In genomic region chr12:3679831-3680230, GRCh38 we compare ENCODE assay signal across 18 cellular contexts.
DNase-seq lines count a peak whose midpoint lies in the region; ATAC-seq and TF ChIP-seq lines count a peak whose summit lies in the region.
"Had no signal": no experiment of that assay in that cellular context is flagged by ENCODE, and none has a peak within 500 bp of the region (broad histone marks: within the 10 kb centered on the region; RNA-seq: fewer than 3 reads in every experiment).

No MANE protein-coding gene starts in this region.

- no peak for TF ChIP-seq POLR2A in esophagus muscularis mucosa (IDR thresholded peaks at IDR 0.05; ENCODE audit: low read depth)

- ATAC-seq in activated T-cell treated with anti-CD3 and anti-CD28 coated beads, Interleukin-2, amount 50 U/mL, for 72 hours (replicated peaks in 1 of 2), result no peak
- no peak for ATAC-seq in activated T-cell treated with anti-CD3 and anti-CD28 coated beads, Interleukin-2, amount 50 U/mL, for 4 hours
- no peak for ATAC-seq in activated T-helper 17 cell treated with anti-CD3 and anti-CD28 coated beads, Interleukin-2, amount 50 U/mL, for 72 hours (replicated peaks)
- no peak for ATAC-seq in Right ventricle myocardium inferior
- ATAC-seq: A549; CD8-positive, alpha-beta T cell had no signal

- H3K9me3 Mint-ChIP-seq in activated T-cell treated with anti-CD3 and anti-CD28 coated beads, Interleukin-2, amount 50 U/mL, for 72 hours, result no peaks in the 10 kb centered on the region
- H3K9me3 Mint-ChIP-seq in activated T-cell treated with anti-CD3 and anti-CD28 coated beads, Interleukin-2, amount 50 U/mL, for 4 hours, result no peaks in the 10 kb centered on the region
- no peaks in the 10 kb centered on the region for H3K9me3 Mint-ChIP-seq in activated T-helper 17 cell treated with anti-CD3 and anti-CD28 coated beads, Interleukin-2, amount 50 U/mL, for 72 hours
- H3K9me3 Mint-ChIP-seq: CD4-positive, alpha-beta T cell; CD8-positive, alpha-beta T cell had no signal

- no peak for TF ChIP-seq EP300 in esophagus muscularis mucosa (IDR thresholded peaks at IDR 0.05)

- H3K9me3 ChIP-seq in esophagus muscularis mucosa, result no peaks in the 10 kb centered on the region
- H3K9me3 ChIP-seq: A549; BLaER1 treated with 17β-estradiol and CSF1 and Interleukin-3, amounts not matched to agents 10 nM and 100 nM; Caco-2 had no signal

- no peak overlapping the region for H3K4me3 ChIP-seq in esophagus muscularis mucosa
- H3K4me3 ChIP-seq: A549; BLaER1 treated with 17β-estradiol and CSF1 and Interleukin-3, amounts not matched to agents 10 nM and 100 nM had no signal

- H3K27ac Mint-ChIP-seq in activated T-cell treated with anti-CD3 and anti-CD28 coated beads, Interleukin-2, amount 50 U/mL, for 72 hours, result peak overlapping the region; percentile 32
- H3K27ac Mint-ChIP-seq in activated T-helper 17 cell treated with anti-CD3 and anti-CD28 coated beads, Interleukin-2, amount 50 U/mL, for 72 hours, result peak overlapping the region; percentile 11
- H3K27ac Mint-ChIP-seq: B cell; CD4-positive, alpha-beta T cell; CD8-positive, alpha-beta T cell had no signal

- no peaks in the 10 kb centered on the region for H3K27me3 Mint-ChIP-seq in activated T-cell treated with anti-CD3 and anti-CD28 coated beads, Interleukin-2, amount 50 U/mL, for 72 hours (ENCODE audit: low read depth)
- H3K27me3 Mint-ChIP-seq in activated T-cell treated with anti-CD3 and anti-CD28 coated beads, Interleukin-2, amount 50 U/mL, for 4 hours (ENCODE audit: low read depth), result no peaks in the 10 kb centered on the region
- H3K27me3 Mint-ChIP-seq in activated T-helper 17 cell treated with anti-CD3 and anti-CD28 coated beads, Interleukin-2, amount 50 U/mL, for 72 hours, result no peaks in the 10 kb centered on the region
- H3K27me3 Mint-ChIP-seq: B cell; CD4-positive, alpha-beta T cell had no signal

- H3K27me3 ChIP-seq in esophagus muscularis mucosa, result no peaks in the 10 kb centered on the region
- H3K27me3 ChIP-seq: BLaER1 treated with 17β-estradiol and CSF1 and Interleukin-3, amounts not matched to agents 10 nM and 100 nM had no signal

- H3K36me3 ChIP-seq in esophagus muscularis mucosa, result peaks cover 0 to 12% (median 0%) of the 10 kb centered on the region in 4 donors

- no peak overlapping the region for H3K4me3 Mint-ChIP-seq in activated T-cell treated with anti-CD3 and anti-CD28 coated beads, Interleukin-2, amount 50 U/mL, for 72 hours
- no peak overlapping the region for H3K4me3 Mint-ChIP-seq in activated T-cell treated with anti-CD3 and anti-CD28 coated beads, Interleukin-2, amount 50 U/mL, for 4 hours
- no peak overlapping the region for H3K4me3 Mint-ChIP-seq in activated T-helper 17 cell treated with anti-CD3 and anti-CD28 coated beads, Interleukin-2, amount 50 U/mL, for 72 hours
- H3K4me3 Mint-ChIP-seq: B cell; CD4-positive, alpha-beta T cell; CD8-positive, alpha-beta T cell had no signal

- DNase-seq in activated T-cell treated with anti-CD3 and anti-CD28 coated beads, Interleukin-2, amount 50 U/mL, for 72 hours, result no peak
- DNase-seq in activated T-cell treated with anti-CD3 and anti-CD28 coated beads, Interleukin-2, amount 50 U/mL, for 4 hours, result no peak
- DNase-seq in esophagus muscularis mucosa (ENCODE audit: extremely low spot score) (peak; percentile 53), Right ventricle myocardium inferior (ENCODE audit: missing footprints) (no peak), NCI-H1694 (lab: John Stamatoyannopoulos, UW) (no peak)
- DNase-seq: AML-193; Caco-2; Calu3; CD4-positive, alpha-beta T cell; DMS79 treated with DMSO at 0.1 percent for 48 hours; GF-D8 had no signal

- H3K36me3 Mint-ChIP-seq in activated T-cell treated with anti-CD3 and anti-CD28 coated beads, Interleukin-2, amount 50 U/mL, for 72 hours (ENCODE audit: insufficient read depth in 2 of 2), result peaks cover 2 to 6% of the 10 kb centered on the region in 2 donors
- peaks cover 37% of the 10 kb centered on the region for H3K36me3 Mint-ChIP-seq in activated T-cell treated with anti-CD3 and anti-CD28 coated beads, Interleukin-2, amount 50 U/mL, for 4 hours (ENCODE audit: insufficient read depth)
- H3K36me3 Mint-ChIP-seq in activated T-helper 17 cell treated with anti-CD3 and anti-CD28 coated beads, Interleukin-2, amount 50 U/mL, for 72 hours (ENCODE audit: low read depth), result peaks cover 66% of the 10 kb centered on the region

- H3K27ac ChIP-seq in esophagus muscularis mucosa (replicated peaks in 1 of 4), result no peak overlapping the region
- H3K27ac ChIP-seq: 22Rv1; A549; BLaER1 treated with 17β-estradiol and CSF1 and Interleukin-3, amounts not matched to agents 10 nM and 100 nM; C4-2B had no signal

- peaks cover 0 to 16% (median 7%) of the 10 kb centered on the region in 4 donors for H3K4me1 ChIP-seq in esophagus muscularis mucosa
- H3K4me1 ChIP-seq: A549, Caco-2 had no signal

- TF ChIP-seq CTCF in esophagus muscularis mucosa (IDR thresholded peaks at IDR 0.05), result no peak

- 96% methylated on average over 3 of the region's 3 CpGs for WGBS in esophagus muscularis mucosa

- no peaks in the 10 kb centered on the region for H3K4me1 Mint-ChIP-seq in activated T-cell treated with anti-CD3 and anti-CD28 coated beads, Interleukin-2, amount 50 U/mL, for 72 hours (ENCODE audit: low read depth)
- H3K4me1 Mint-ChIP-seq in activated T-cell treated with anti-CD3 and anti-CD28 coated beads, Interleukin-2, amount 50 U/mL, for 4 hours (ENCODE audit: low read depth), result no peaks in the 10 kb centered on the region
- no peaks in the 10 kb centered on the region for H3K4me1 Mint-ChIP-seq in activated T-helper 17 cell treated with anti-CD3 and anti-CD28 coated beads, Interleukin-2, amount 50 U/mL, for 72 hours
- H3K4me1 Mint-ChIP-seq: B cell had no signal

- intact Hi-C loops in esophagus muscularis mucosa (cut with DNase I) (no loop called here), Right ventricle myocardium inferior (cut with DNase I) (loop anchor here (5.0 to 10.0 kb wide), 2 partner anchors 92 to 375 kb away; no protein-coding TSS in a partner anchor)
